ENCODE assay signal across 18 cellular contexts in the genomic region with DNA sequence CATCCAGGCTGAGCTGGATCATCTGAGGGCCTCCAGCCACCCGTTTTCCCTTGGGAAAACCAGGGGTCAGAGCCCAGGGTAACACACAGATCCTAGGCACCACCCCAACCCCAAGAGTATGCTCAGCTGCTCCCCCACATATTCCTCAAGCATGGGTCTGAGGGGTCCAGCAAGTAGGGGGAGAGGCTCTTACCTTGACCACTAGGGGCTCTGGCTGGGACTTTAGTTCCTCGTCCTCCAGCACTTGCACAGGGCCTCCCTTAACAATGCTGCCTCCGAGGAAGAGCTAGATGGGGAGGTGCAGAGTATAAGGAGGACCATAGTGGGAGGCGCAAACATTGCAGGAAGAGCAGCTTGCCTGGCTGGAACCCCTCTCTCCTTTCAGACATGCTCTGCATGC. TPM values are rescaled to one million over a fixed set of nuclear protein-coding genes. Genes with fewer than 3 reads are reported as not detected.
"Had no signal": no experiment of that assay in that cellular context is flagged by ENCODE, and none has a peak within 500 bp of the region (broad histone marks: within the 10 kb centered on the region; RNA-seq: fewer than 3 reads in every experiment).

No MANE protein-coding gene starts in this region.

- H3K27me3 Mint-ChIP-seq: activated naive CD8-positive, alpha-beta T cell treated with anti-CD3 and anti-CD28 coated beads for 36 hours; memory B cell; stimulated activated naive CD8-positive, alpha-beta T cell treated with anti-CD3 and anti-CD28 coated beads, Interleukin-15, amount 100 ng/mL, for 72 hours had no signal

- ATAC-seq: activated T-cell treated with anti-CD3 and anti-CD28 coated beads, Interleukin-2, amount 50 U/mL, for 72 hours; left ventricle myocardium superior; natural killer cell; stimulated activated naive CD8-positive, alpha-beta T cell treated with anti-CD3 and anti-CD28 coated beads, Interleukin-15, amount 100 ng/mL, for 72 hours had no signal

- H3K4me3 Mint-ChIP-seq: activated CD4-positive, alpha-beta T cell treated with anti-CD3 and anti-CD28 coated beads, Interleukin-2, amount 10 ng/mL, durations not matched to agents 24 days and 14 days; activated naive CD8-positive, alpha-beta T cell treated with anti-CD3 and anti-CD28 coated beads for 36 hours; activated T-cell treated with anti-CD3 and anti-CD28 coated beads, Interleukin-2, amount 50 U/mL, for 72 hours; brain; memory B cell; natural killer cell; stimulated activated naive CD8-positive, alpha-beta T cell treated with anti-CD3 and anti-CD28 coated beads, Interleukin-15, amount 100 ng/mL, for 72 hours had no signal

- H3K36me3 Mint-ChIP-seq: natural killer cell had no signal

- H3K4me1 Mint-ChIP-seq: activated CD4-positive, alpha-beta T cell treated with anti-CD3 and anti-CD28 coated beads, Interleukin-2, amount 10 ng/mL, durations not matched to agents 24 days and 14 days; activated naive CD8-positive, alpha-beta T cell treated with anti-CD3 and anti-CD28 coated beads for 36 hours; brain; memory B cell; natural killer cell; stimulated activated naive CD8-positive, alpha-beta T cell treated with anti-CD3 and anti-CD28 coated beads, Interleukin-15, amount 100 ng/mL, for 72 hours had no signal

- DNase-seq: activated CD4-positive, alpha-beta T cell treated with anti-CD3 and anti-CD28 coated beads, Interleukin-2, amount 10 ng/mL, durations not matched to agents 24 days and 14 days; activated CD4-positive, CD25-positive, alpha-beta regulatory T cell; activated CD8-positive, alpha-beta memory T cell treated with anti-CD3 and anti-CD28 coated beads, Interleukin-2, amount 50 U/mL, for 48 hours; activated gamma-delta T cell; activated naive CD8-positive, alpha-beta T cell treated with anti-CD3 and anti-CD28 coated beads for 36 hours; activated T-cell treated with anti-CD3 and anti-CD28 coated beads, Interleukin-2, amount 50 U/mL, for 72 hours; amygdala; effector CD8-positive, alpha-beta T cell; hypothalamus; kidney glomerular epithelial cell; left ventricle myocardium superior; natural killer cell; nucleus accumbens; small intestine; stimulated activated naive CD8-positive, alpha-beta T cell treated with anti-CD3 and anti-CD28 coated beads, Interleukin-15, amount 100 ng/mL, for 72 hours; T-helper 2 cell had no signal

- H3K27ac Mint-ChIP-seq: activated CD4-positive, alpha-beta T cell treated with anti-CD3 and anti-CD28 coated beads, Interleukin-2, amount 10 ng/mL, durations not matched to agents 24 days and 14 days; activated naive CD8-positive, alpha-beta T cell treated with anti-CD3 and anti-CD28 coated beads for 36 hours; activated T-cell treated with anti-CD3 and anti-CD28 coated beads, Interleukin-2, amount 50 U/mL, for 72 hours; brain; memory B cell; natural killer cell; stimulated activated naive CD8-positive, alpha-beta T cell treated with anti-CD3 and anti-CD28 coated beads, Interleukin-15, amount 100 ng/mL, for 72 hours had no signal

RNA-seq across cellular contexts. Expression of gene SELENBP1, which starts 7.5 kb away (rescaled TPM):
- total RNA-seq: activated CD4-positive, alpha-beta T cell treated with anti-CD3 and anti-CD28 coated beads, Interleukin-2, amount 10 ng/mL, durations not matched to agents 24 days and 14 days; activated naive CD8-positive, alpha-beta T cell treated with anti-CD3 and anti-CD28 coated beads for 36 hours; activated T-cell treated with anti-CD3 and anti-CD28 coated beads, Interleukin-2, amount 50 U/mL, for 72 hours; natural killer cell had no signal
